Comparison of ENCODE assay signal across 1 cellular context in genomic region chr6:129707882-129708495, GRCh38.
A peak's percentile ranks its signal among the peaks of the same experiment; 100 is the strongest.
TF ChIP-seq lines count a peak whose summit lies in the region.

No MANE protein-coding gene starts in this region.

TF ChIP-seq in HepG2, 621 proteins besides CTCF, POLR2A, EP300 and RAD21 (continued from another document and continues in another):
- TF ChIP-seq GRHL1 (CRISPR knock-in tag; conservative IDR thresholded peaks at IDR 0.05) (no peak), ZNF891 (CRISPR knock-in tag; IDR thresholded peaks at IDR 0.05) (peak; percentile 48; the same call in 1 of the 2 replicates), MTF2 (CRISPR knock-in tag; IDR thresholded peaks at IDR 0.05; ENCODE audit: borderline replicate concordance) (no peak), RFXANK (CRISPR knock-in tag; IDR thresholded peaks at IDR 0.05) (no peak), HHEX (CRISPR knock-in tag; IDR thresholded peaks at IDR 0.05) (no peak), MAFF (IDR thresholded peaks at IDR 0.05; ENCODE audit: low read depth, low read length) (no peak), GLMP (CRISPR knock-in tag; IDR thresholded peaks at IDR 0.05; ENCODE audit: borderline replicate concordance) (no peak), ISX (CRISPR knock-in tag; conservative IDR thresholded peaks at IDR 0.05) (no peak; the same call in 1 of the 2 replicates), ZNF512B (CRISPR knock-in tag; IDR thresholded peaks at IDR 0.05; ENCODE audit: borderline replicate concordance) (no peak), ZNF225 (CRISPR knock-in tag; IDR thresholded peaks at IDR 0.05) (no peak), CSRNP1 (CRISPR knock-in tag; IDR thresholded peaks at IDR 0.05) (no peak), SMAD9 (CRISPR knock-in tag; IDR thresholded peaks at IDR 0.05) (no peak), ZMYM2 (CRISPR knock-in tag; IDR thresholded peaks at IDR 0.05) (peak; percentile 46; the same call in 1 of the 2 replicates), ZNF232 (CRISPR knock-in tag; IDR thresholded peaks at IDR 0.05; ENCODE audit: borderline replicate concordance) (no peak; the same call in 1 of the 2 replicates), MTA1 (CRISPR knock-in tag; IDR thresholded peaks at IDR 0.05; ENCODE audit: borderline replicate concordance) (0 out of 2 replicates have a peak, but pooled peaks have one; percentile 46), NRL (CRISPR knock-in tag; IDR thresholded peaks at IDR 0.05; ENCODE audit: borderline replicate concordance) (0 out of 2 replicates have a peak, but pooled peaks have one; percentile 41), RFX3 (CRISPR knock-in tag; IDR thresholded peaks at IDR 0.05) (no peak), ZBTB7B (CRISPR knock-in tag; IDR thresholded peaks at IDR 0.05) (peak; percentile 92), HOMEZ (CRISPR knock-in tag; IDR thresholded peaks at IDR 0.05; ENCODE audit: low read depth) (no peak), EED (CRISPR knock-in tag; IDR thresholded peaks at IDR 0.05) (0 out of 2 replicates have a peak, but pooled peaks have one; percentile 59), SPEN (CRISPR knock-in tag; IDR thresholded peaks at IDR 0.05; ENCODE audit: low read depth) (0 out of 2 replicates have a peak, but pooled peaks have one; percentile 38), ZFP82 (CRISPR knock-in tag; IDR thresholded peaks at IDR 0.05; ENCODE audit: borderline replicate concordance) (peak; percentile 81; the same call in 1 of the 2 replicates), ZNF766 (CRISPR knock-in tag; IDR thresholded peaks at IDR 0.05; ENCODE audit: borderline replicate concordance) (no peak), ZEB1 (IDR thresholded peaks at IDR 0.05; ENCODE audit: insufficient replicate concordance, low read depth) (no peak), RARG (CRISPR knock-in tag; IDR thresholded peaks at IDR 0.05; ENCODE audit: low read depth) (no peak), ZNF770 (CRISPR knock-in tag; IDR thresholded peaks at IDR 0.05) (no peak), KDM5B (CRISPR knock-in tag; IDR thresholded peaks at IDR 0.05; ENCODE audit: borderline replicate concordance) (no peak; the same call in 1 of the 2 replicates), CBFB (CRISPR knock-in tag; IDR thresholded peaks at IDR 0.05) (no peak), TFAP4 (IDR thresholded peaks at IDR 0.05; ENCODE audit: borderline replicate concordance, low read depth) (0 out of 2 replicates have a peak, but pooled peaks have one; percentile 17), ZMYM3 (CRISPR knock-in tag; IDR thresholded peaks at IDR 0.05) (no peak), NR2F6 (IDR thresholded peaks at IDR 0.05) (no peak), NR2F6 (CRISPR knock-in tag; IDR thresholded peaks at IDR 0.05) (no peak), ERF (CRISPR knock-in tag; IDR thresholded peaks at IDR 0.05) (no peak), ZNF598 (CRISPR knock-in tag; IDR thresholded peaks at IDR 0.05; ENCODE audit: borderline replicate concordance) (0 out of 2 replicates have a peak, but pooled peaks have one; percentile 38), ZNF850 (CRISPR knock-in tag; conservative IDR thresholded peaks at IDR 0.05) (no peak), YEATS2 (CRISPR knock-in tag; IDR thresholded peaks at IDR 0.05; ENCODE audit: borderline replicate concordance) (no peak), TGIF2 (CRISPR knock-in tag; IDR thresholded peaks at IDR 0.05) (no peak), KLF12 (CRISPR knock-in tag; IDR thresholded peaks at IDR 0.05; ENCODE audit: borderline replicate concordance) (no peak), THYN1 (CRISPR knock-in tag; IDR thresholded peaks at IDR 0.05; ENCODE audit: borderline replicate concordance, low read depth) (no peak), HMG20A (CRISPR knock-in tag; IDR thresholded peaks at IDR 0.05; ENCODE audit: borderline replicate concordance) (no peak), ZBTB40 (IDR thresholded peaks at IDR 0.05) (no peak), ZBTB40 (CRISPR knock-in tag; IDR thresholded peaks at IDR 0.05) (0 out of 2 replicates have a peak, but pooled peaks have one; percentile 22), KLF6 (CRISPR knock-in tag; IDR thresholded peaks at IDR 0.05) (no peak)
